ENCODE assay signal across 23 cellular contexts in the genomic region with DNA sequence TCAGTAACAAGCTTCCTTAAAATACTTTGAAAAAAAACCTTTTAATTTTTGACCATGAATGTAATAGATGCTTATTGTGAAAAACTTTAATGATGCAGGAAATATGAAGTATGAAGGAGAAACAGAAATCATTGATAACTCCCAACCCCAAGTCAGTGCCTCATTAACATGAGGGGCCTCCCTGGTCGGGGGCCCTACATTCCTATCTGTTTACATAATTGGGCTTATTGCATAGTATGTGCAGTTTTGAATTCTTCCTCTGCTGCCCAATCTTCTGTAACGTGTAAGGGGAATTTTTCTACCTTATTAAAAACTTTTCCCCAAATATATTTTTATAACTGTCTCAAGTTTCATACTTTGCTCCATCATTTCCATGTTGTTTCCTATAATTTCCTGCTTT. TPM values are rescaled to one million over a fixed set of nuclear protein-coding genes. Genes with fewer than 3 reads are reported as not detected.
DNase-seq lines count a peak whose midpoint lies in the region; ATAC-seq and TF ChIP-seq lines count a peak whose summit lies in the region.
"Had no signal": no experiment of that assay in that cellular context is flagged by ENCODE, and none has a peak within 500 bp of the region (broad histone marks: within the 10 kb centered on the region; RNA-seq: fewer than 3 reads in every experiment).

No MANE protein-coding gene starts in this region.

- POLR2A ChIA-PET in WTC11 (lab: Charles Lee) = no interaction called here

- CTCF ChIA-PET in WTC11 (lab: Charles Lee) = interaction anchor here (1.4 to 6.0 kb wide), 15 partner anchors 9 to 271 kb away, joined by 3 to 83 read pairs (median 16); no protein-coding TSS in a partner anchor

- DNase-seq in Daoy (ENCODE audit: low read depth) (peak; percentile 46), SK-N-MC (ENCODE audit: low read depth, low spot score) (no peak), fibroblast of lung (ENCODE audit: low read depth in 2 of 2) (peak in 1 of 2 donors; percentile 59), tibial artery (no peak), WTC11 (ENCODE audit: low spot score) (no peak)
- no peak for DNase-seq in stimulated activated CD4-positive, alpha-beta T cell treated with anti-CD3 and anti-CD28 coated beads, Interleukin-15, amount 100 ng/mL, for 24 hours
- DNase-seq: activated CD4-positive, alpha-beta T cell treated with anti-CD3 and anti-CD28 coated beads, Interleukin-2, amount 10 ng/mL, durations not matched to agents 7 days and 5 days; activated naive CD8-positive, alpha-beta T cell treated with anti-CD3 and anti-CD28 coated beads, Interleukin-2, amount 10 ng/mL, durations not matched to agents 7 days and 5 days; GF-D8; left lung; MG63; NCI-H146; NCI-H2171; NCI-H82; OCI-M1; SHP77 treated with DMSO at 0.1 percent for 48 hours; substantia nigra; T-helper 17 cell had no signal

- H3K9me3 ChIP-seq in SK-N-MC (ENCODE audit: low read depth, low read length) (no peaks in the 10 kb centered on the region), fibroblast of lung (ENCODE audit: control insufficient read depth, insufficient read depth, low read depth, low read length) (no peaks in the 10 kb centered on the region), tibial artery (no peaks in the 10 kb centered on the region)
- H3K9me3 ChIP-seq: left lung, MG63, vagina had no signal

- H3K4me3 Mint-ChIP-seq in nephron (peak overlapping the region in 1 of 3 experiments; percentile 27), WTC11 (no peak overlapping the region)
- H3K4me3 Mint-ChIP-seq: activated CD4-positive, alpha-beta T cell treated with anti-CD3 and anti-CD28 coated beads, Interleukin-2, amount 10 ng/mL, durations not matched to agents 7 days and 5 days; activated naive CD8-positive, alpha-beta T cell treated with anti-CD3 and anti-CD28 coated beads, Interleukin-2, amount 10 ng/mL, durations not matched to agents 7 days and 5 days; T-helper 17 cell had no signal

- H4K20me1 ChIP-seq in fibroblast of lung (ENCODE audit: control insufficient read depth, extremely low read depth, insufficient read depth, low read length) = no peaks in the 10 kb centered on the region

- ATAC-seq in WTC11 (no peak), HG03175 (IDR thresholded peaks at IDR 0.05; ENCODE audit: unreplicated experiment) (no peak)
- ATAC-seq: left lung, T-helper 17 cell had no signal

- H3K27ac Mint-ChIP-seq in nephron (peak overlapping the region; percentile 61 to 92 (median 85)), WTC11 (no peak overlapping the region)
- H3K27ac Mint-ChIP-seq: activated CD4-positive, alpha-beta T cell treated with anti-CD3 and anti-CD28 coated beads, Interleukin-2, amount 10 ng/mL, durations not matched to agents 7 days and 5 days; activated naive CD8-positive, alpha-beta T cell treated with anti-CD3 and anti-CD28 coated beads, Interleukin-2, amount 10 ng/mL, durations not matched to agents 7 days and 5 days; activated T-helper 2 cell treated with anti-CD3 and anti-CD28 coated beads, Interferon-gamma antibody, Interleukin-2, Interleukin-4, amounts not matched to agents 10 μg/mL and 5 μg/mL and 100 μg/mL, durations not matched to agents 14 hours and 24 hours and 36 hours; T-helper 17 cell had no signal

- no peaks in the 10 kb centered on the region for H3K27me3 Mint-ChIP-seq in nephron (ENCODE audit: low read depth)
- H3K27me3 Mint-ChIP-seq in WTC11 (ENCODE audit: low read depth) = no peaks in the 10 kb centered on the region
- H3K27me3 Mint-ChIP-seq: activated CD4-positive, alpha-beta T cell treated with anti-CD3 and anti-CD28 coated beads, Interleukin-2, amount 10 ng/mL, durations not matched to agents 7 days and 5 days; activated naive CD8-positive, alpha-beta T cell treated with anti-CD3 and anti-CD28 coated beads, Interleukin-2, amount 10 ng/mL, durations not matched to agents 7 days and 5 days; T-helper 17 cell had no signal

- H3K4me1 ChIP-seq in fibroblast of lung (ENCODE audit: control insufficient read depth, extremely low read depth, insufficient read depth, low read length) (peaks cover 6% of the 10 kb centered on the region), tibial artery (peaks cover 0 to 6% (median 0%) of the 10 kb centered on the region in 4 donors)

- intact Hi-C loops in tibial artery (cut with DNase I; ENCODE audit: low total_unique reads) = loop anchor here (10.0 kb wide), 1 partner anchor 269 kb away; no protein-coding TSS in a partner anchor

- H3K36me3 Mint-ChIP-seq in nephron (ENCODE audit: low read depth) = no peaks in the 10 kb centered on the region
- H3K36me3 Mint-ChIP-seq in WTC11 = no peaks in the 10 kb centered on the region

- H3K9me3 Mint-ChIP-seq in nephron (no peaks in the 10 kb centered on the region), WTC11 (no peaks in the 10 kb centered on the region)
- H3K9me3 Mint-ChIP-seq: activated CD4-positive, alpha-beta T cell treated with anti-CD3 and anti-CD28 coated beads, Interleukin-2, amount 10 ng/mL, durations not matched to agents 7 days and 5 days; activated naive CD8-positive, alpha-beta T cell treated with anti-CD3 and anti-CD28 coated beads, Interleukin-2, amount 10 ng/mL, durations not matched to agents 7 days and 5 days; activated T-helper 2 cell treated with anti-CD3 and anti-CD28 coated beads, Interferon-gamma antibody, Interleukin-2, Interleukin-4, amounts not matched to agents 10 μg/mL and 5 μg/mL and 100 μg/mL, durations not matched to agents 14 hours and 24 hours and 36 hours had no signal

- H3K4me3 ChIP-seq in SK-N-MC = peak overlapping the region; percentile 44
- no peak overlapping the region for H3K4me3 ChIP-seq in fibroblast of lung (replicated peaks in 1 of 4; ENCODE audit: control extremely low read depth in 1 of 4, insufficient read depth in 1 of 4, low read depth in 3 of 4, low read length in 4 of 4)
- no peak overlapping the region for H3K4me3 ChIP-seq in tibial artery
- H3K4me3 ChIP-seq: left lung, MG63, vagina had no signal

- H3K27me3 ChIP-seq in fibroblast of lung (ENCODE audit: control insufficient read depth, insufficient read depth, low read length) = no peaks in the 10 kb centered on the region
- H3K27me3 ChIP-seq in tibial artery = no peaks in the 10 kb centered on the region
- H3K27me3 ChIP-seq: left lung, MG63, vagina had no signal

- H3K9ac ChIP-seq in SK-N-MC (ENCODE audit: insufficient read length) = peak overlapping the region; percentile 60
- H3K9ac ChIP-seq in fibroblast of lung (ENCODE audit: insufficient read depth, low read length) = no peak overlapping the region

- H3K4me1 Mint-ChIP-seq in nephron (peaks cover 63% of the 10 kb centered on the region), WTC11 (peaks cover 42% of the 10 kb centered on the region)

- H3K27ac ChIP-seq in SK-N-MC = peak overlapping the region; percentile 93
- H3K27ac ChIP-seq in fibroblast of lung (ENCODE audit: insufficient read depth, low read length) = no peak overlapping the region
- H3K27ac ChIP-seq in tibial artery = no peak overlapping the region
- H3K27ac ChIP-seq: C4-2B, left lung, vagina had no signal

- no peak overlapping the region for H2AFZ ChIP-seq in fibroblast of lung (ENCODE audit: low read length)

- peaks cover 2% of the 10 kb centered on the region for H3K79me2 ChIP-seq in fibroblast of lung (ENCODE audit: control insufficient read depth, insufficient read depth, low read length)

- H3K4me2 ChIP-seq in fibroblast of lung (ENCODE audit: extremely low read depth, insufficient read depth, low read length) = peak overlapping the region; percentile 8

- no peak for TF ChIP-seq CTCF in fibroblast of lung (conservative IDR thresholded peaks at IDR 0.05 in 1 of 2, IDR thresholded peaks at IDR 0.05 in 1 of 2; ENCODE audit: low read depth in 1 of 2, low read length in 2 of 2)
- TF ChIP-seq CTCF in nephron (IDR thresholded peaks at IDR 0.05; ENCODE audit: unreplicated experiment in 3 of 3) = no peak
- TF ChIP-seq CTCF in tibial artery (IDR thresholded peaks at IDR 0.05) = no peak
- TF ChIP-seq CTCF in WTC11 (IDR thresholded peaks at IDR 0.05) = no peak

- H3K36me3 ChIP-seq in SK-N-MC (ENCODE audit: insufficient read depth, low read length) (no peaks in the 10 kb centered on the region), fibroblast of lung (ENCODE audit: control insufficient read depth, insufficient read depth, low read length) (peaks cover 4% of the 10 kb centered on the region), tibial artery (peaks cover 8 to 24% (median 13%) of the 10 kb centered on the region in 3 donors)
- H3K36me3 ChIP-seq: MG63, vagina had no signal

TF ChIP-seq in WTC11, 78 proteins besides CTCF, POLR2A, EP300 and RAD21 (continues in another document):
- TF ChIP-seq, protein P1, sequence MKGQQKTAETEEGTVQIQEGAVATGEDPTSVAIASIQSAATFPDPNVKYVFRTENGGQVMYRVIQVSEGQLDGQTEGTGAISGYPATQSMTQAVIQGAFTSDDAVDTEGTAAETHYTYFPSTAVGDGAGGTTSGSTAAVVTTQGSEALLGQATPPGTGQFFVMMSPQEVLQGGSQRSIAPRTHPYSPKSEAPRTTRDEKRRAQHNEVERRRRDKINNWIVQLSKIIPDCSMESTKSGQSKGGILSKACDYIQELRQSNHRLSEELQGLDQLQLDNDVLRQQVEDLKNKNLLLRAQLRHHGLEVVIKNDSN (CRISPR knock-in tag; IDR thresholded peaks at IDR 0.05) = no peak
- TF ChIP-seq, protein P2, sequence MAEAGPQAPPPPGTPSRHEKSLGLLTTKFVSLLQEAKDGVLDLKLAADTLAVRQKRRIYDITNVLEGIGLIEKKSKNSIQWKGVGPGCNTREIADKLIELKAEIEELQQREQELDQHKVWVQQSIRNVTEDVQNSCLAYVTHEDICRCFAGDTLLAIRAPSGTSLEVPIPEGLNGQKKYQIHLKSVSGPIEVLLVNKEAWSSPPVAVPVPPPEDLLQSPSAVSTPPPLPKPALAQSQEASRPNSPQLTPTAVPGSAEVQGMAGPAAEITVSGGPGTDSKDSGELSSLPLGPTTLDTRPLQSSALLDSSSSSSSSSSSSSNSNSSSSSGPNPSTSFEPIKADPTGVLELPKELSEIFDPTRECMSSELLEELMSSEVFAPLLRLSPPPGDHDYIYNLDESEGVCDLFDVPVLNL (CRISPR knock-in tag; IDR thresholded peaks at IDR 0.05; ENCODE audit: borderline replicate concordance, low read depth) = no peak
- no peak for TF ChIP-seq NFE2L1 (CRISPR knock-in tag; IDR thresholded peaks at IDR 0.05)
- TF ChIP-seq RORB (CRISPR knock-in tag; IDR thresholded peaks at IDR 0.05) = no peak

RNA-seq across cellular contexts. Expression of a gene that starts 9.8 kb away (rescaled TPM):
- 30.2 and 32.1 TPM in 2 replicates for total RNA-seq in Daoy (2014; rRNA removed; shearing (Covaris generic))
- total RNA-seq in fibroblast of lung (15.4 and 20.3 TPM in 2 replicates), WTC11 (2021) (7.6 to 9.0 TPM (median 8.0 TPM) in 3 replicates)
- 10.1 and 21.2 TPM in 2 replicates for polyA plus RNA-seq in fibroblast of lung
- 10.3 and 19.7 TPM in 2 replicates for polyA plus RNA-seq in fibroblast of lung (2012)
- polyA minus RNA-seq in fibroblast of lung (ENCODE audit: low replicate concordance) = 9.5 and 20.6 TPM in 2 replicates
